ENCODE assay signal across 12 cellular contexts in the genomic region with DNA sequence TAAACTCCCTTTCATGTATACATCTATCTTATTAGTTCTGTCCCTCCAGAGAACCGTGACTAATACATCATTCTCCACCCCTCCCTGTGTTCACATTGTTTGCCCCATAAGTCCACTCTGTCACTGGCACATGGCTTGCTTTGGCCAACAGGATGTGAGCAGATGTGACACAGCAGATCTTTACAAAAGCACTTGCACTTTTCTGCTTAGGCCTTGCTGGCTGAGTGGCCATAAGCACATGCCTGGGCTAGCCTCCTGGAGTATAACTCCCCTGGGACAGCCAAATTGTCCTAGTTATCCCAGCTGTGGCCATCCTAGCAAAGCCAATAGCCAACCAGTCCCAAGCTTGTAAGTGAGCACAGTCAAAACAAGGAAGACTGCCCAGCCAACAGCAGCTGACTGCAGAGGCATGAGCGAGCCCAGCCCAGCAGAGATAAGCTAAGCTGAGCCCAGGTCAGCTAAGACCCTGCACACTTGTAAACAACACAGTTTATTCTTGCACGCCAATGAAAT. TPM values are rescaled to one million over a fixed set of nuclear protein-coding genes. Genes with fewer than 3 reads are reported as not detected.
DNase-seq lines count a peak whose midpoint lies in the region; ATAC-seq and TF ChIP-seq lines count a peak whose summit lies in the region.
"Had no signal": no experiment of that assay in that cellular context is flagged by ENCODE, and none has a peak within 500 bp of the region (broad histone marks: within the 10 kb centered on the region; RNA-seq: fewer than 3 reads in every experiment).

No MANE protein-coding gene starts in this region.

- no CpG with 5 or more reads among the region's 3 CpGs for WGBS in mesendoderm (ENCODE audit: extremely low coverage, insufficient coverage, low lambda C conversion rate)

- no peaks in the 10 kb centered on the region for H3K36me3 ChIP-seq in lower lobe of right lung
- H3K36me3 ChIP-seq in mesendoderm (ENCODE audit: control insufficient read depth, insufficient read depth, low read length) = no peaks in the 10 kb centered on the region

- no peak overlapping the region for H2BK120ac ChIP-seq in mesendoderm (ENCODE audit: low read depth, low read length)

- intact Hi-C loops in lower lobe of right lung (cut with DNase I) = no loop called here

- no peak overlapping the region for H3K18ac ChIP-seq in mesendoderm (ENCODE audit: low read length)

- H3K4me3 ChIP-seq in foreskin fibroblast (ENCODE audit: low read depth in 1 of 2, low read length in 2 of 2) (no peak overlapping the region), lower lobe of right lung (no peak overlapping the region), mesendoderm (ENCODE audit: low read length) (no peak overlapping the region)
- H3K4me3 ChIP-seq: coronary artery had no signal

- H2BK15ac ChIP-seq in mesendoderm (replicated peaks; ENCODE audit: low read depth) = no peak overlapping the region

- H3K4me1 ChIP-seq in lower lobe of right lung = no peaks in the 10 kb centered on the region
- peaks cover 3% of the 10 kb centered on the region for H3K4me1 ChIP-seq in mesendoderm (ENCODE audit: control insufficient read depth, low read depth, low read length)

- DNase-seq in AG20443 (ENCODE audit: low spot score) (peak; percentile 50), NCI-H526 treated with DMSO at 0.1 percent for 48 hours (lab: John Stamatoyannopoulos, UW) (peak; percentile 49), foreskin fibroblast (peak; percentile 83 to 85), lower lobe of right lung (no peak), mesendoderm (no peak), COLO829 (ENCODE audit: low spot score) (no peak), T-helper 9 cell (no peak)
- DNase-seq: CD8-positive, alpha-beta T cell; naive B cell; NCI-H2029 had no signal

- TF ChIP-seq CTCF in foreskin fibroblast (IDR thresholded peaks at IDR 0.05; ENCODE audit: low read depth, low read length) (no peak), lower lobe of right lung (IDR thresholded peaks at IDR 0.05) (no peak)

- H3K27ac ChIP-seq in lower lobe of right lung (no peak overlapping the region), mesendoderm (ENCODE audit: low read depth, low read length) (no peak overlapping the region)

- H3K56ac ChIP-seq in mesendoderm (ENCODE audit: low read length) = no peak overlapping the region

- H3K23ac ChIP-seq in mesendoderm (ENCODE audit: low read length) = no peak overlapping the region

- H3K79me2 ChIP-seq in mesendoderm (ENCODE audit: control insufficient read depth, insufficient read depth, low read length) = no peaks in the 10 kb centered on the region

- H2BK5ac ChIP-seq in mesendoderm (ENCODE audit: low read length) = no peak overlapping the region

- ATAC-seq in GM21723 (IDR thresholded peaks at IDR 0.05; ENCODE audit: unreplicated experiment) (peak; percentile 60), lower lobe of right lung (no peak)
- ATAC-seq: CD8-positive, alpha-beta T cell had no signal

- H3K27me3 ChIP-seq in lower lobe of right lung (ENCODE audit: low read depth) (no peaks in the 10 kb centered on the region), mesendoderm (ENCODE audit: insufficient read depth, low read length, poor library complexity) (no peaks in the 10 kb centered on the region)

- H3K4me2 ChIP-seq in mesendoderm (ENCODE audit: low read length) = no peak overlapping the region

- H3K4ac ChIP-seq in mesendoderm (ENCODE audit: low read depth, low read length) = no peak overlapping the region

- no peaks in the 10 kb centered on the region for H3K79me1 ChIP-seq in mesendoderm (ENCODE audit: low read length)

- H2AK5ac ChIP-seq in mesendoderm (ENCODE audit: low read length) = no peak overlapping the region

- H4K8ac ChIP-seq in mesendoderm (ENCODE audit: low read depth, low read length) = no peak overlapping the region

- no peak overlapping the region for H4K5ac ChIP-seq in mesendoderm (ENCODE audit: low read length)

- H3K9ac ChIP-seq in mesendoderm (ENCODE audit: low read length) = no peak overlapping the region

- peaks cover 1% of the 10 kb centered on the region for H3K9me3 ChIP-seq in lower lobe of right lung

RNA-seq across cellular contexts. Expression of gene RCN1, which starts 9.7 kb away (rescaled TPM):
- 72.6 TPM for total RNA-seq in lower lobe of right lung
- 127 TPM for polyA plus RNA-seq in mesendoderm (2013, experiment 1 of 2)
- 127 TPM for polyA plus RNA-seq in mesendoderm (2013, experiment 2 of 2)

Comparison
In these comparisons a context has a peak if more than half of its experiments do, and no peak if none do; other contexts are left out.
1. DNase-seq: peak in AG20443 (single experiment), NCI-H526 treated with DMSO at 0.1 percent for 48 hours (single experiment) and foreskin fibroblast (2 of 2); none in lower lobe of right lung (single experiment), mesendoderm (single experiment), COLO829 (single experiment) and T-helper 9 cell (single experiment).